ENCODE assay signal across 27 cellular contexts in genomic region chr13:93736909-93737308, GRCh38.
"Had no signal": no experiment of that assay in that cellular context is flagged by ENCODE, and none has a peak within 500 bp of the region (broad histone marks: within the 10 kb centered on the region; RNA-seq: fewer than 3 reads in every experiment).

No MANE protein-coding gene starts in this region.

- H3K27me3 Mint-ChIP-seq: activated B cell treated with CpG ODN at 0.5 μM for 24 hours; activated CD8-positive, alpha-beta T cell treated with anti-CD3 and anti-CD28 coated beads for 36 hours; activated naive CD8-positive, alpha-beta T cell; activated T-helper 17 cell treated with anti-CD3 and anti-CD28 coated beads, Interleukin-2, amount 50 U/mL, for 72 hours had no signal

- H3K9me3 Mint-ChIP-seq: activated CD8-positive, alpha-beta T cell treated with anti-CD3 and anti-CD28 coated beads for 36 hours; activated T-cell treated with anti-CD3 and anti-CD28 coated beads, Interleukin-2, amount 50 U/mL, for 4 hours had no signal

- H3K4me3 Mint-ChIP-seq: activated B cell treated with CpG ODN at 0.5 μM for 24 hours; activated CD8-positive, alpha-beta T cell treated with anti-CD3 and anti-CD28 coated beads for 36 hours; activated naive CD8-positive, alpha-beta T cell; activated T-cell treated with anti-CD3 and anti-CD28 coated beads, Interleukin-2, amount 50 U/mL, for 4 hours; activated T-helper 17 cell treated with anti-CD3 and anti-CD28 coated beads, Interleukin-2, amount 50 U/mL, for 72 hours had no signal

- H3K27ac Mint-ChIP-seq: activated B cell treated with CpG ODN at 0.5 μM for 24 hours; activated CD8-positive, alpha-beta T cell treated with anti-CD3 and anti-CD28 coated beads for 36 hours; activated naive CD8-positive, alpha-beta T cell; activated T-helper 17 cell treated with anti-CD3 and anti-CD28 coated beads, Interleukin-2, amount 50 U/mL, for 72 hours had no signal

- H3K27me3 ChIP-seq: body of pancreas, colonic mucosa had no signal

- H3K36me3 Mint-ChIP-seq: activated naive CD8-positive, alpha-beta T cell had no signal

- FAIRE-seq: endometrium, endothelial cell of umbilical vein, frontal cortex had no signal

- H3K36me3 ChIP-seq: colonic mucosa, WERI-Rb-1 had no signal

- H3K27ac ChIP-seq: body of pancreas, colonic mucosa, epithelial cell of prostate, WERI-Rb-1 had no signal

- DNase-seq: activated B cell treated with CpG ODN at 0.5 μM for 24 hours; activated CD4-positive, alpha-beta T cell treated with anti-CD3 and anti-CD28 coated beads for 48 hours; activated CD4-positive, alpha-beta T cell treated with anti-CD3 and anti-CD28 coated beads, Interleukin-2, amount 50 U/mL, for 1 hour; activated CD4-positive, alpha-beta T cell treated with anti-CD3 and anti-CD28 coated beads, Interleukin-2, amount 50 U/mL, for 48 hours; activated CD8-positive, alpha-beta memory T cell treated with anti-CD3 and anti-CD28 coated beads for 24 hours; activated CD8-positive, alpha-beta T cell treated with anti-CD3 and anti-CD28 coated beads for 36 hours; activated effector memory CD4-positive, alpha-beta T cell treated with Interleukin-2 at 50 U/mL for 16 hours; activated gamma-delta T cell treated with Interleukin-2 at 50 U/mL for 16 hours; activated naive CD4-positive, alpha-beta T cell treated with anti-CD3 and anti-CD28 coated beads, Interleukin-2, amount 50 U/mL, for 16 hours; activated naive CD4-positive, alpha-beta T cell treated with Interleukin-2 at 50 U/mL for 16 hours; activated T-cell treated with anti-CD3 and anti-CD28 coated beads, Interleukin-2, amount 50 U/mL, for 4 hours; amniotic stem cell; anterior cingulate cortex; body of pancreas; caudate nucleus; colonic mucosa; effector CD8-positive, alpha-beta T cell; head of caudate nucleus; T-helper 2 cell; WERI-Rb-1 had no signal

- H3K4me3 ChIP-seq: body of pancreas, colonic mucosa had no signal

- ATAC-seq: activated CD4-positive, CD25-positive, alpha-beta regulatory T cell treated with anti-CD3 and anti-CD28 coated beads, Interleukin-2, amount 50 U/mL, for 24 hours; activated CD8-positive, alpha-beta T cell treated with anti-CD3 and anti-CD28 coated beads for 36 hours; activated T-cell treated with anti-CD3 and anti-CD28 coated beads, Interleukin-2, amount 50 U/mL, for 4 hours; activated T-helper 17 cell treated with anti-CD3 and anti-CD28 coated beads, Interleukin-2, amount 50 U/mL, for 72 hours; body of pancreas had no signal

- H3K4me1 ChIP-seq: colonic mucosa had no signal

- H3K9me3 ChIP-seq: body of pancreas, colonic mucosa had no signal

- H3K4me1 Mint-ChIP-seq: activated B cell treated with CpG ODN at 0.5 μM for 24 hours; activated T-helper 17 cell treated with anti-CD3 and anti-CD28 coated beads, Interleukin-2, amount 50 U/mL, for 72 hours had no signal
